15 cellular contexts compared by ENCODE assay signal in the genomic region with DNA sequence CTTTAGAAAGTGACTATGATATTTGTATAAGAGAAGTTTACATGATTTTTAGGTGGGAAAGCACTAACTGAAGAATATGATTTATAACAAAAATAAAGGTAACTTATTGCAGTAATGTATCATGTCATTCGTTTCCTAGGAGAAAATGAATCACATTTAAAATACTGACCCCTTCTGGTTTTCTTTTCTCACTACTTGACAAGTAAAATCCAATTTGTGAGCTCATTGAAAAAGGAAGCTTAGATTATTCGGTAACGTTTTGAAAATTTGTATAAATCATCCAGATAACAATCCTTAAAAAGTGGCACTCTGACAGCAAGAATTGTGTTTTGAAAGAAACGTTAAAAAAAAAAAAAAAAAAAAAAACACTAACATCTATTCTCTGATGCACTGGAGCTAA. TPM values are rescaled to one million over a fixed set of nuclear protein-coding genes. Genes with fewer than 3 reads are reported as not detected.
A peak's percentile ranks its signal among the peaks of the same experiment; 100 is the strongest.
DNase-seq lines count a peak whose midpoint lies in the region; ATAC-seq, FAIRE-seq and TF ChIP-seq lines count a peak whose summit lies in the region.
"Had no signal": no experiment of that assay in that cellular context is flagged by ENCODE, and none has a peak within 500 bp of the region (broad histone marks: within the 10 kb centered on the region; RNA-seq: fewer than 3 reads in every experiment).

No MANE protein-coding gene starts in this region.

- no peak for TF ChIP-seq POLR2A in H54 (IDR thresholded peaks at IDR 0.05; ENCODE audit: low read depth, low read length)

- ATAC-seq in Panc1 (no peak), T-cell (replicated peaks in 1 of 4) (no peak), lower lobe of right lung (no peak), WTC11 (no peak)

- no peaks in the 10 kb centered on the region for H3K9me3 Mint-ChIP-seq in T-cell
- no peaks in the 10 kb centered on the region for H3K9me3 Mint-ChIP-seq in WTC11
- H3K9me3 Mint-ChIP-seq: nephron had no signal

- H3K27ac ChIP-seq in AG04450 (ENCODE audit: low read depth, low read length) (no peak overlapping the region), Panc1 (ENCODE audit: low read length) (no peak overlapping the region), lower lobe of right lung (no peak overlapping the region)
- H3K27ac ChIP-seq: epithelial cell of prostate, KMS-11 had no signal

- in situ Hi-C loops in Panc1 (cut with HindIII; ENCODE audit: low pct_unique_long_range_greater_than_20kb, low sequenced_read_pairs), result no loop called here

- H3K4me1 Mint-ChIP-seq in T-cell (no peaks in the 10 kb centered on the region), WTC11 (no peaks in the 10 kb centered on the region)
- H3K4me1 Mint-ChIP-seq: nephron had no signal

- no peak overlapping the region for H3K4me3 Mint-ChIP-seq in T-cell
- H3K4me3 Mint-ChIP-seq in WTC11, result no peak overlapping the region
- H3K4me3 Mint-ChIP-seq: nephron had no signal

- no peak overlapping the region for H3K4me3 ChIP-seq in AG04450 (ENCODE audit: low read depth, low read length)
- H3K4me3 ChIP-seq in Panc1 (ENCODE audit: low read depth in 2 of 2, low read length in 2 of 2), result no peak overlapping the region
- H3K4me3 ChIP-seq in lower lobe of right lung, result no peak overlapping the region

- H3K27me3 ChIP-seq in AG04450 (ENCODE audit: control insufficient read depth, insufficient read depth, low read length) (no peaks in the 10 kb centered on the region), Panc1 (ENCODE audit: control insufficient read depth, insufficient read depth, low read length) (no peaks in the 10 kb centered on the region), lower lobe of right lung (ENCODE audit: low read depth) (no peaks in the 10 kb centered on the region)

- intact Hi-C loops in Panc1 (cut with micrococcal nuclease; ENCODE audit: unreplicated experiment) (no loop called here), lower lobe of right lung (cut with DNase I) (no loop called here)

- DNase-seq in AG04450 (ENCODE audit: low read depth, low spot score) (no peak), H54 (ENCODE audit: insufficient read length, low spot score) (no peak), Panc1 (ENCODE audit: low read depth, low spot score) (peak; percentile 2), fibroblast of peridontal ligament (ENCODE audit: extremely low read depth) (peak; percentile 48), T-cell (no peak), nucleus accumbens (lab: John Stamatoyannopoulos, UW) (no peak), lower lobe of right lung (no peak), WTC11 (ENCODE audit: low spot score) (no peak)
- DNase-seq: aorta, COR-L47, NCI-H524 treated with DMSO at 0.1 percent for 48 hours had no signal

- H3K36me3 ChIP-seq in Panc1 (ENCODE audit: control insufficient read depth, insufficient read depth, low read length) (0 out of 2 replicates have a peak, but pooled peaks cover under 1% of the 10 kb centered on the region), lower lobe of right lung (peaks cover 61% of the 10 kb centered on the region)

- peak; percentile 33 for FAIRE-seq in H54 (lab: Jason Lieb, UNC)
- FAIRE-seq: islet of Langerhans had no signal

- H3K4me1 ChIP-seq in Panc1 (ENCODE audit: control insufficient read depth, insufficient read depth, low read length), result no peaks in the 10 kb centered on the region
- H3K4me1 ChIP-seq in lower lobe of right lung, result no peaks in the 10 kb centered on the region

- POLR2A ChIA-PET in AG04450 (lab: Yijun Ruan, JAX) (no interaction called here), Panc1 (lab: Charles Lee) (no interaction called here), T-cell (lab: Charles Lee) (interaction anchor here in 1 of 2 donors (0.7 kb wide), 1 partner anchor 39 kb away, joined by 16 read pairs; a partner anchor contains a TSS), WTC11 (lab: Charles Lee) (no interaction called here)

- CTCF ChIA-PET in AG04450 (lab: Charles Lee), result interaction anchor here (0.6 to 2.6 kb wide), 5 partner anchors 9 to 99 kb away, joined by 4 to 16 read pairs (median 4); no protein-coding TSS in a partner anchor
- CTCF ChIA-PET in Panc1 (lab: Charles Lee), result interaction anchor here (0.7 kb wide), 3 partner anchors 36 to 800 kb away, joined by 3 to 11 read pairs (median 10); a partner anchor contains a TSS
- CTCF ChIA-PET in T-cell (lab: Charles Lee), result interaction anchor here (0.6 to 0.7 kb wide), 3 partner anchors 39 to 94 kb away, joined by 3 to 4 read pairs (median 3); a partner anchor contains a TSS
- CTCF ChIA-PET in WTC11 (lab: Charles Lee), result interaction anchor here (0.6 to 1.8 kb wide), 27 partner anchors 9 to 385 kb away, joined by 3 to 7 read pairs (median 4); a partner anchor contains a TSS

- H3K27ac Mint-ChIP-seq in T-cell (no peak overlapping the region), WTC11 (no peak overlapping the region)
- H3K27ac Mint-ChIP-seq: nephron had no signal

- H3K36me3 Mint-ChIP-seq in T-cell (peaks cover 43% of the 10 kb centered on the region), WTC11 (peaks cover 3% of the 10 kb centered on the region; the same call in 1 of the 2 replicates)

- H3K9me3 ChIP-seq in AG04450 (ENCODE audit: control insufficient read depth, insufficient read depth, low read length), result no peaks in the 10 kb centered on the region
- no peaks in the 10 kb centered on the region for H3K9me3 ChIP-seq in Panc1 (ENCODE audit: control insufficient read depth, insufficient read depth, low read depth, low read length)
- no peaks in the 10 kb centered on the region for H3K9me3 ChIP-seq in lower lobe of right lung

- no TSS peak for BruUV-seq in Panc1 (replicated peaks; lab: Mats Ljungman, UMichigan)

- no peaks in the 10 kb centered on the region for H3K27me3 Mint-ChIP-seq in T-cell
- H3K27me3 Mint-ChIP-seq in WTC11 (ENCODE audit: low read depth), result no peaks in the 10 kb centered on the region

- TF ChIP-seq CTCF in AG04450 (IDR thresholded peaks at IDR 0.05; ENCODE audit: low read depth, low read length), result peak; percentile 35
- peak; percentile 41; the same call in 1 of the 2 replicates for TF ChIP-seq CTCF in Panc1 (IDR thresholded peaks at IDR 0.05)
- no peak for TF ChIP-seq CTCF in lower lobe of right lung (IDR thresholded peaks at IDR 0.05)
- TF ChIP-seq CTCF in WTC11 (IDR thresholded peaks at IDR 0.05), result no peak

TF ChIP-seq in WTC11, 78 proteins besides CTCF, POLR2A, EP300 and RAD21:
- TF ChIP-seq NFE2L1 (CRISPR knock-in tag; IDR thresholded peaks at IDR 0.05), result no peak

RNA-seq across cellular contexts. Expression of a gene that starts 39.0 kb away (rescaled TPM):
- polyA plus RNA-seq in AG04450 (2011; rRNA removed), result 7.5 and 7.7 TPM in 2 replicates
- 10.3 and 12.8 TPM in 2 replicates for polyA minus RNA-seq in AG04450 (2011; rRNA and poly(A)+ RNA removed)
- total RNA-seq in Panc1 (2021; ENCODE audit: unreplicated experiment) (14.4 TPM), T-cell (10 to 100 TPM; 15.8 to 20.0 (median 18.4) TPM), lower lobe of right lung (18.0 TPM), WTC11 (2021) (7.6 to 9.3 TPM (median 8.2 TPM) in 3 replicates)
- 5.3 TPM for polyA plus RNA-seq in Panc1 (2012; ENCODE audit: insufficient read length)

RNA-seq across cellular contexts. Expression of a gene that starts 39.1 kb away (rescaled TPM):
- 3.4 and 4.0 TPM in 2 replicates for polyA plus RNA-seq in AG04450 (2011; rRNA removed)
- polyA minus RNA-seq in AG04450 (2011; rRNA and poly(A)+ RNA removed), result 2.4 and 2.6 TPM in 2 replicates
- total RNA-seq in Panc1 (2021; ENCODE audit: unreplicated experiment) (2.7 TPM), T-cell (10 to 100 TPM in 1 of 5 donors, 1 to 10 TPM in 4; 3.5 to 11.4 (median 8.6) TPM), lower lobe of right lung (9.2 TPM), WTC11 (2021) (2.6 to 2.8 TPM (median 2.7 TPM) in 3 replicates)
- polyA plus RNA-seq in Panc1 (2012; ENCODE audit: insufficient read length), result 2.2 TPM

Comparison
In these comparisons a context has a peak if more than half of its experiments do, and no peak if none do; other contexts are left out.
1. DNase-seq: peak in Panc1 (single experiment) and fibroblast of peridontal ligament (single experiment); none in AG04450 (single experiment), H54 (single experiment), T-cell (0 of 34), nucleus accumbens (0 of 56), lower lobe of right lung (single experiment) and WTC11 (single experiment).
2. CTCF ChIP-seq: peak in AG04450 (single experiment) and Panc1 (single experiment); none in lower lobe of right lung (single experiment) and WTC11 (single experiment).